In genomic region chr9:131976157-131976740, GRCh38 we compare ENCODE assay signal across 24 cellular contexts.
DNase-seq lines count a peak whose midpoint lies in the region; TF ChIP-seq lines count a peak whose summit lies in the region.
"Had no signal": no experiment of that assay in that cellular context is flagged by ENCODE, and none has a peak within 500 bp of the region (broad histone marks: within the 10 kb centered on the region; RNA-seq: fewer than 3 reads in every experiment).

No MANE protein-coding gene starts in this region.

- H3K36me3 Mint-ChIP-seq in endodermal cell (ENCODE audit: low read depth), result peaks cover 3% of the 10 kb centered on the region

- H3K9me3 ChIP-seq in BLaER1 treated with 17β-estradiol and CSF1 and Interleukin-3, amounts not matched to agents 10 nM and 100 nM (replicated peaks in 1 of 11), result peaks cover 0 to 6% (median 0%) of the 10 kb centered on the region in 11 experiments; a peak in 4 of 22 replicates
- H3K9me3 ChIP-seq in endodermal cell (ENCODE audit: control insufficient read depth, low read length) (peaks cover 1% of the 10 kb centered on the region), right atrium auricular region (no peaks in the 10 kb centered on the region), SJCRH30 (replicated peaks) (no peaks in the 10 kb centered on the region)
- H3K9me3 ChIP-seq: mucosa of descending colon, pancreas, suprapubic skin, uterus had no signal

- no peak for TF ChIP-seq CTCF in LNCaP clone FGC (IDR thresholded peaks at IDR 0.05; ENCODE audit: control insufficient read depth, extremely low read depth, insufficient read depth)
- TF ChIP-seq CTCF in endodermal cell (conservative IDR thresholded peaks at IDR 0.05), result no peak
- TF ChIP-seq CTCF in right atrium auricular region (IDR thresholded peaks at IDR 0.05), result no peak

- H3K9me3 Mint-ChIP-seq in endodermal cell, result no peaks in the 10 kb centered on the region
- H3K9me3 Mint-ChIP-seq: activated T-helper 1 cell treated with anti-CD3 and anti-CD28 coated beads, Interleukin-12 subunit alpha, Interleukin-12 subunit beta, Interleukin-2, Interleukin-4 antibody, amounts not matched to agents 30 ng/mL and 10 ng/mL and 1 ng/mL, durations not matched to agents 14 hours and 24 hours and 36 hours had no signal

- peaks cover 0 to 26% (median 11%) of the 10 kb centered on the region in 11 experiments; a peak in 12 of 22 replicates for H3K36me3 ChIP-seq in BLaER1 treated with 17β-estradiol and CSF1 and Interleukin-3, amounts not matched to agents 10 nM and 100 nM
- no peaks in the 10 kb centered on the region for H3K36me3 ChIP-seq in endodermal cell (ENCODE audit: control insufficient read depth, insufficient read depth, low read length)
- no peaks in the 10 kb centered on the region for H3K36me3 ChIP-seq in right atrium auricular region
- H3K36me3 ChIP-seq in SJCRH30, result no peaks in the 10 kb centered on the region
- H3K36me3 ChIP-seq: pancreas, suprapubic skin, uterus had no signal

- H3K4me3 Mint-ChIP-seq in endodermal cell, result no peak overlapping the region
- H3K4me3 Mint-ChIP-seq: activated naive CD4-positive, alpha-beta T cell treated with anti-CD3 and anti-CD28 coated beads, Interleukin-2, amount 10 ng/mL, durations not matched to agents 7 days and 5 days; activated T-helper 1 cell treated with anti-CD3 and anti-CD28 coated beads, Interleukin-12 subunit alpha, Interleukin-12 subunit beta, Interleukin-2, Interleukin-4 antibody, amounts not matched to agents 30 ng/mL and 10 ng/mL and 1 ng/mL, durations not matched to agents 14 hours and 24 hours and 36 hours; CD8-positive, alpha-beta T cell; nephron progenitor cell; stimulated activated memory B cell treated with anti-CD40 and anti-IgM and Interleukin-4, amounts not matched to agents 10 μg/mL and 1 μg/mL and 100 μg/mL, for 72 hours; T-helper 17 cell had no signal

- H3K27ac ChIP-seq in BLaER1 treated with 17β-estradiol and CSF1 and Interleukin-3, amounts not matched to agents 10 nM and 100 nM, result peak overlapping the region in 7 of 11 experiments; percentile 4 to 68 (median 38); a peak in 11 of 22 replicates
- no peak overlapping the region for H3K27ac ChIP-seq in endodermal cell (ENCODE audit: low read depth, low read length)
- H3K27ac ChIP-seq in right atrium auricular region, result no peak overlapping the region
- no peak overlapping the region for H3K27ac ChIP-seq in SJCRH30
- H3K27ac ChIP-seq: suprapubic skin, uterus had no signal

- in situ Hi-C loops in G401 (cut with HindIII; ENCODE audit: low sequenced_read_pairs), result no loop called here

- no peaks in the 10 kb centered on the region for H3K27me3 Mint-ChIP-seq in endodermal cell (ENCODE audit: insufficient read depth)
- H3K27me3 Mint-ChIP-seq: activated naive CD4-positive, alpha-beta T cell treated with anti-CD3 and anti-CD28 coated beads, Interleukin-2, amount 10 ng/mL, durations not matched to agents 7 days and 5 days; stimulated activated memory B cell treated with anti-CD40 and anti-IgM and Interleukin-4, amounts not matched to agents 10 μg/mL and 1 μg/mL and 100 μg/mL, for 72 hours; T-helper 17 cell had no signal

- H3K4me2 ChIP-seq in BLaER1 treated with 17β-estradiol and CSF1 and Interleukin-3, amounts not matched to agents 10 nM and 100 nM, result peak overlapping the region; percentile 54 to 84 (median 79); a peak in 21 of 22 replicates

- peak overlapping the region in 1 of 11 experiments; percentile 30; a peak in 2 of 22 replicates for H3K9ac ChIP-seq in BLaER1 treated with 17β-estradiol and CSF1 and Interleukin-3, amounts not matched to agents 10 nM and 100 nM
- no peak overlapping the region for H3K9ac ChIP-seq in endodermal cell (ENCODE audit: extremely low read depth, low read length, poor library complexity, severe bottlenecking)

- H3K4me1 Mint-ChIP-seq in endodermal cell, result peaks cover 23% of the 10 kb centered on the region
- H3K4me1 Mint-ChIP-seq: activated naive CD4-positive, alpha-beta T cell treated with anti-CD3 and anti-CD28 coated beads, Interleukin-2, amount 10 ng/mL, durations not matched to agents 7 days and 5 days had no signal

- WGBS in endodermal cell (ENCODE audit: insufficient coverage in 1 of 2, insufficient read length in 1 of 2), 2 experiments, result 86 to 94% methylated on average over 2 of the region's 2 CpGs

- peak; percentile 51 for DNase-seq in LNCaP clone FGC (ENCODE audit: low read depth)
- DNase-seq in OCI-M1 (lab: John Stamatoyannopoulos, UW), result peak; percentile 19
- DNase-seq in endodermal cell, result no peak
- no peak for DNase-seq in right atrium auricular region (ENCODE audit: low spot score)
- DNase-seq in SJCRH30, result no peak
- no peak for DNase-seq in NCI-H510A (lab: John Stamatoyannopoulos, UW)
- DNase-seq in G401 (ENCODE audit: low spot score), result no peak
- DNase-seq: ACHN; activated CD4-positive, alpha-beta T cell treated with anti-CD3 and anti-CD28 coated beads, Interleukin-2, amount 50 U/mL, for 1 hour; activated naive CD4-positive, alpha-beta T cell treated with anti-CD3 and anti-CD28 coated beads, Interleukin-2, amount 10 ng/mL, durations not matched to agents 7 days and 5 days; CD8-positive, alpha-beta T cell; NCI-H1694; nephron progenitor cell; pancreas; PC-3; Right ventricle myocardium superior; stimulated activated CD4-positive, alpha-beta T cell treated with anti-CD3 and anti-CD28 coated beads, Interleukin-4, amount 100 ng/mL, for 1 hour; T-helper 17 cell; uterus had no signal

- no peak overlapping the region for H3K4me3 ChIP-seq in BLaER1 treated with 17β-estradiol and CSF1 and Interleukin-3, amounts not matched to agents 10 nM and 100 nM
- H3K4me3 ChIP-seq in LNCaP clone FGC (ENCODE audit: low read depth, low read length) (no peak overlapping the region), endodermal cell (ENCODE audit: low read length) (peak overlapping the region; percentile 37), right atrium auricular region (no peak overlapping the region), SJCRH30 (no peak overlapping the region)
- H3K4me3 ChIP-seq: mucosa of descending colon, pancreas, suprapubic skin, uterus had no signal

- peaks cover 0 to 34% (median 11%) of the 10 kb centered on the region in 11 experiments; a peak in 13 of 22 replicates for H4K20me1 ChIP-seq in BLaER1 treated with 17β-estradiol and CSF1 and Interleukin-3, amounts not matched to agents 10 nM and 100 nM

- H3K4me1 ChIP-seq in BLaER1 treated with 17β-estradiol and CSF1 and Interleukin-3, amounts not matched to agents 10 nM and 100 nM, result peaks cover 35 to 49% (median 43%) of the 10 kb centered on the region in 10 experiments
- H3K4me1 ChIP-seq in endodermal cell (ENCODE audit: control insufficient read depth, insufficient read depth, low read length) (peaks cover 18% of the 10 kb centered on the region), right atrium auricular region (peaks cover 0 to 28% of the 10 kb centered on the region in 2 donors), SJCRH30 (peaks cover 23% of the 10 kb centered on the region)
- H3K4me1 ChIP-seq: uterus had no signal

- no peaks in the 10 kb centered on the region for H3K27me3 ChIP-seq in BLaER1 treated with 17β-estradiol and CSF1 and Interleukin-3, amounts not matched to agents 10 nM and 100 nM
- H3K27me3 ChIP-seq in endodermal cell (ENCODE audit: control insufficient read depth, insufficient read depth, low read length, poor library complexity, severe bottlenecking) (no peaks in the 10 kb centered on the region), right atrium auricular region (no peaks in the 10 kb centered on the region), SJCRH30 (no peaks in the 10 kb centered on the region)
- H3K27me3 ChIP-seq: pancreas, suprapubic skin, uterus had no signal

- no peak overlapping the region for H3K27ac Mint-ChIP-seq in endodermal cell
- H3K27ac Mint-ChIP-seq: activated naive CD4-positive, alpha-beta T cell treated with anti-CD3 and anti-CD28 coated beads, Interleukin-2, amount 10 ng/mL, durations not matched to agents 7 days and 5 days; activated T-helper 1 cell treated with anti-CD3 and anti-CD28 coated beads, Interleukin-12 subunit alpha, Interleukin-12 subunit beta, Interleukin-2, Interleukin-4 antibody, amounts not matched to agents 30 ng/mL and 10 ng/mL and 1 ng/mL, durations not matched to agents 14 hours and 24 hours and 36 hours; CD8-positive, alpha-beta T cell; stimulated activated memory B cell treated with anti-CD40 and anti-IgM and Interleukin-4, amounts not matched to agents 10 μg/mL and 1 μg/mL and 100 μg/mL, for 72 hours; T-helper 17 cell had no signal

Comparison
In these comparisons a context has a peak if more than half of its experiments do, and no peak if none do; other contexts are left out.
1. H3K27ac ChIP-seq: peak in BLaER1 treated with 17β-estradiol and CSF1 and Interleukin-3, amounts not matched to agents 10 nM and 100 nM (7 of 11); none in endodermal cell (single experiment), right atrium auricular region (0 of 2) and SJCRH30 (single experiment).
2. DNase-seq: peak in LNCaP clone FGC (single experiment) and OCI-M1 (single experiment); none in endodermal cell (single experiment), right atrium auricular region (single experiment), SJCRH30 (0 of 2), NCI-H510A (single experiment) and G401 (single experiment).